In the genomic region with DNA sequence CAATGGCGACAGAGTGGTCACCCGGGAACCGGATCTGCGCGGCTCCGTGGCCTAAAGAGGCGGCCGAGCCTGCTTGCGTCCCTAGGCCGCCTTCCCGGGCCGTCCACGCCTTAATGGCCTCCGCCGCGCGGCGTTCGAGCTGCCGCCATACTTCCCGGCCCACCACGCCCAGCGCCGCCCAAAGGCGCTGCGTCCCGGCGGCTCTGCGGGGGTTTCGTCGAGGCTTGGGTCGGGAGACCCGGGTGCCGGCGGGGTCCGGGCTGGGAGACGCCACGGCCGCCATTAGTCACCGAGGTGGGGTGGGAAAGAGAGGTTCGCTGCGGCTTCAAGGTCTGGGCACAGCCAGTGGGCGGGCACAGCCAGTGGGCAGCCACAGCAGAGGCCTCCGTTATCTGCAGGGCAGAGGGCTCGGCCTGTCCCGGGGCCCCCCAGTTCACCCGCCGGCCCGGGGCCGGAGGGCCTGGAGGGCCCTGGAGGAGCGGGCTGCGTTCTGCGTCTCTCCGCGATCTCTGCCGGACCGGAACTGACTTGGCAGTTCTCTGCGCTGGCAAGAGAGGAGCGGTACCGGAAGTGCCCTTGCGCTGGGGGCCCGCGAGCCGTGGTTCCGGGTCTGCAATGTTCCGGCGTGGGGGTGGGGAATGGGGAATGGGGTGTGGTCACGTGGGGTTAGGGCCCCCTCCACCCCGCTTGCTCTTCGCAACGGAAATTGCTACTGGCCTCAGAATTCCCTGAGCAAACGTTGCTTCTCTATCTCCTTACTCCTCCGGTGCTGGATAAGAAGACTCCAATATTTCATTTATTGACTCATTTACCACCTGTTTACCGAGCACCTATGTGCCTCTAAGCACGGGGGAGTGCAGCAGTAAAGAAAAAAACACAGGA, we compare ENCODE assay signal across 8 cellular contexts.
DNase-seq lines count a peak whose midpoint lies in the region; ATAC-seq and TF ChIP-seq lines count a peak whose summit lies in the region.

No MANE protein-coding gene starts in this region.

- WGBS in right cardiac atrium: under 1% methylated on average over 75 of the region's 75 CpGs
- 0% methylated on average over 56 to 75 of the region's 75 CpGs for WGBS in psoas muscle, 3 donors
- WGBS in urinary bladder: under 1% methylated on average over 75 of the region's 75 CpGs

- H3K36me3 Mint-ChIP-seq in T-helper 1 cell treated with Interleukin-12 subunit alpha and Interleukin-12 subunit beta and Interleukin-4 antibody, amounts not matched to agents 30 μg/mL and 1 μg/mL, for 36 hours (ENCODE audit: low read depth): peaks cover 26% of the 10 kb centered on the region

- TF ChIP-seq CTCF in GM13976 (IDR thresholded peaks at IDR 0.05; ENCODE audit: borderline replicate concordance, control extremely low read depth, extremely low read depth, insufficient read depth, missing control alignments) (no peak), psoas muscle (IDR thresholded peaks at IDR 0.05) (no peak)

- H3K27me3 ChIP-seq in right cardiac atrium (ENCODE audit: control insufficient read depth, insufficient read depth): no peaks in the 10 kb centered on the region
- H3K27me3 ChIP-seq in psoas muscle (ENCODE audit: insufficient read depth in 3 of 3, low read length in 2 of 3): no peaks in the 10 kb centered on the region

- ATAC-seq in HG02852 (IDR thresholded peaks at IDR 0.05; ENCODE audit: unreplicated experiment) (peak; percentile 92), right cardiac atrium (peak; percentile 99), psoas muscle (peak; percentile 99)

- peak overlapping the region; percentile 90 for H3K4me3 Mint-ChIP-seq in T-helper 1 cell treated with Interleukin-12 subunit alpha and Interleukin-12 subunit beta and Interleukin-4 antibody, amounts not matched to agents 30 μg/mL and 1 μg/mL, for 36 hours

- H3K4me3 ChIP-seq in right cardiac atrium (ENCODE audit: low read length) (peak overlapping the region; percentile 90), psoas muscle (peak overlapping the region; percentile 99), urinary bladder (ENCODE audit: low read depth, low read length) (peak overlapping the region; percentile 64)

- H3K27me3 Mint-ChIP-seq in T-helper 1 cell treated with Interleukin-12 subunit alpha and Interleukin-12 subunit beta and Interleukin-4 antibody, amounts not matched to agents 30 μg/mL and 1 μg/mL, for 36 hours (ENCODE audit: low read depth): peaks cover 15% of the 10 kb centered on the region

- H3K4me1 ChIP-seq in right cardiac atrium (ENCODE audit: control insufficient read depth, insufficient read depth, low read length) (no peaks in the 10 kb centered on the region), psoas muscle (peaks cover 11% of the 10 kb centered on the region), urinary bladder (ENCODE audit: insufficient read depth) (no peaks in the 10 kb centered on the region)

- H3K27ac Mint-ChIP-seq in T-helper 1 cell treated with Interleukin-12 subunit alpha and Interleukin-12 subunit beta and Interleukin-4 antibody, amounts not matched to agents 30 μg/mL and 1 μg/mL, for 36 hours: peak overlapping the region; percentile 85

- no peaks in the 10 kb centered on the region for H3K9me3 Mint-ChIP-seq in T-helper 1 cell treated with Interleukin-12 subunit alpha and Interleukin-12 subunit beta and Interleukin-4 antibody, amounts not matched to agents 30 μg/mL and 1 μg/mL, for 36 hours

- H3K36me3 ChIP-seq in psoas muscle (ENCODE audit: insufficient read depth in 1 of 2, low read depth in 1 of 2) (no peaks in the 10 kb centered on the region), urinary bladder (ENCODE audit: insufficient read depth) (no peaks in the 10 kb centered on the region)

- DNase-seq in GM13976 (ENCODE audit: low spot score) (peak; percentile 91), NCI-H146 treated with DMSO at 0.1 percent for 48 hours (lab: John Stamatoyannopoulos, UW; ENCODE audit: unreplicated experiment) (peak; percentile 81), amygdala (lab: John Stamatoyannopoulos, UW) (peak; percentile 51 to 93 (median 84)), right cardiac atrium (peak; percentile 93 to 96 (median 96)), psoas muscle (peak; percentile 93 to 95)

- H3K27ac ChIP-seq in right cardiac atrium (ENCODE audit: low read length) (peak overlapping the region; percentile 100), psoas muscle (peak overlapping the region; percentile 100), urinary bladder (ENCODE audit: low read depth) (peak overlapping the region; percentile 98)

- in situ Hi-C loops in GM13976 (cut with MboI; ENCODE audit: low sequenced_read_pairs, unreplicated experiment): no loop called here

- intact Hi-C loops in right cardiac atrium (cut with DNase I): no loop called here
- intact Hi-C loops in psoas muscle (cut with DNase I): no loop called here

- H3K9me3 ChIP-seq in right cardiac atrium (ENCODE audit: control insufficient read depth, low read length): no peaks in the 10 kb centered on the region
- no peaks in the 10 kb centered on the region for H3K9me3 ChIP-seq in psoas muscle

- H3K4me1 Mint-ChIP-seq in T-helper 1 cell treated with Interleukin-12 subunit alpha and Interleukin-12 subunit beta and Interleukin-4 antibody, amounts not matched to agents 30 μg/mL and 1 μg/mL, for 36 hours (ENCODE audit: low read depth): peaks cover 32% of the 10 kb centered on the region

Comparison
In these comparisons a context has a peak if more than half of its experiments do, and no peak if none do; other contexts are left out.
1. Peak in every context shown above with its lines: DNase-seq, ATAC-seq, H3K4me3 ChIP-seq and H3K27ac ChIP-seq.